ENCODE assay signal across 11 cellular contexts in the genomic region with DNA sequence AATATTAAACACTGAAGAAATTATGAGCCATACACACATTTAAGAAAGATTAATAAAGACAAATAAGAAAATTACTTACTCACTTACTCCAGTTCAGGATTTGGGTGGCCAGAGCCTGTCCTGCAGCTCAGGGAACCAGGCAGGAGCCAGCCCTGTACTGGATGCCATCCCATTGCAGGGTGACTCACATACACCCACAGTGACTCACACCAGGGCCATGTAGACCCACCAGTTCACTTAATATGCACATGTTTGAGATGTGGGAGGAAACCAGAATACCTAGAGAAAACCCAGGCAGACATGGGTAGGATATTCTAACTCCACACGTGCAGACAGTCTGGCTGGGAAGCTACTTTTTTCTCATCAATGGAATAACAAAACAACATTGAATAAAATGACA. TPM values are rescaled to one million over a fixed set of nuclear protein-coding genes. Genes with fewer than 3 reads are reported as not detected.
DNase-seq lines count a peak whose midpoint lies in the region; ATAC-seq, FAIRE-seq and TF ChIP-seq lines count a peak whose summit lies in the region.
"Had no signal": no experiment of that assay in that cellular context is flagged by ENCODE, and none has a peak within 500 bp of the region (broad histone marks: within the 10 kb centered on the region; RNA-seq: fewer than 3 reads in every experiment).

No MANE protein-coding gene starts in this region.

- no peak overlapping the region for H3K27ac ChIP-seq in small intestine (ENCODE audit: low read depth in 1 of 2, low read length in 1 of 2)
- H3K27ac ChIP-seq: breast epithelium had no signal

- no peak overlapping the region for H3K27ac Mint-ChIP-seq in CD14-positive monocyte
- H3K27ac Mint-ChIP-seq: T-helper 2 cell treated with Interferon-gamma antibody and Interleukin-4, amounts not matched to agents 5 μg/mL and 100 μg/mL, for 36 hours had no signal

- H3K36me3 Mint-ChIP-seq in CD14-positive monocyte = no peaks in the 10 kb centered on the region

- H3K27me3 ChIP-seq in small intestine (ENCODE audit: control insufficient read depth in 2 of 2, insufficient read depth in 2 of 2, low read length in 2 of 2) = peaks cover 0 to 2% of the 10 kb centered on the region in 2 donors
- H3K27me3 ChIP-seq: breast epithelium had no signal

- H3K9me3 ChIP-seq in small intestine (ENCODE audit: control insufficient read depth, low read depth) = no peaks in the 10 kb centered on the region
- H3K9me3 ChIP-seq: breast epithelium had no signal

- H3K4me1 Mint-ChIP-seq in CD14-positive monocyte = peaks cover 46% of the 10 kb centered on the region

- H3K4me1 ChIP-seq in small intestine (ENCODE audit: control insufficient read depth in 2 of 2, insufficient read depth in 1 of 2, low read depth in 1 of 2, low read length in 1 of 2) = no peaks in the 10 kb centered on the region
- H3K4me1 ChIP-seq: breast epithelium had no signal

- no peaks in the 10 kb centered on the region for H3K36me3 ChIP-seq in small intestine (ENCODE audit: control insufficient read depth in 2 of 2, insufficient read depth in 2 of 2, low read length in 2 of 2)
- H3K36me3 ChIP-seq: breast epithelium had no signal

- TF ChIP-seq CTCF in CD14-positive monocyte (IDR thresholded peaks at IDR 0.05) (no peak), astrocyte of the spinal cord (IDR thresholded peaks at IDR 0.05; ENCODE audit: low read depth, low read length) (no peak)

- in situ Hi-C loops in astrocyte of the spinal cord (cut with HindIII; ENCODE audit: low sequenced_read_pairs) = no loop called here
- in situ Hi-C loops in G401 (cut with HindIII; ENCODE audit: low sequenced_read_pairs) = no loop called here

- H3K4me3 ChIP-seq in astrocyte of the spinal cord (ENCODE audit: low read depth, low read length) (no peak overlapping the region), small intestine (ENCODE audit: low read depth in 1 of 2, low read length in 2 of 2) (no peak overlapping the region)
- H3K4me3 ChIP-seq: breast epithelium had no signal

- WGBS in small intestine, 3 donors = 81 to 88% (median 83%) methylated on average over 1 of the region's 1 CpG

- H3K27me3 Mint-ChIP-seq in CD14-positive monocyte (ENCODE audit: low read depth in 3 of 3) = peaks cover 0 to 2% (median 0%) of the 10 kb centered on the region in 3 donors

- peaks cover 0 to 2% (median 0%) of the 10 kb centered on the region in 7 donors for H3K9me3 Mint-ChIP-seq in CD14-positive monocyte
- H3K9me3 Mint-ChIP-seq: T-helper 2 cell treated with Interferon-gamma antibody and Interleukin-4, amounts not matched to agents 5 μg/mL and 100 μg/mL, for 36 hours had no signal

- ATAC-seq in HG02759 (IDR thresholded peaks at IDR 0.05; ENCODE audit: unreplicated experiment) = no peak

- FAIRE-seq in small intestine (lab: Jason Lieb, UNC) = no peak

- intact Hi-C loops in CD14-positive monocyte (cut with micrococcal nuclease) = no loop called here

- DNase-seq in CD14-positive monocyte (ENCODE audit: low spot score) = peak; percentile 57
- DNase-seq in HS-5 (ENCODE audit: low read depth) = peak; percentile 80
- peak; percentile 85 for DNase-seq in astrocyte of the spinal cord (ENCODE audit: low read depth, low spot score)
- peak; percentile 81 for DNase-seq in myocyte (ENCODE audit: low read depth)
- DNase-seq in small intestine = no peak
- no peak for DNase-seq in G401 (ENCODE audit: low spot score)
- DNase-seq in GM19240 (ENCODE audit: insufficient read length, low spot score) = no peak
- DNase-seq: NCI-H1694 treated with DMSO at 0.1 percent for 48 hours had no signal

- H3K4me3 Mint-ChIP-seq in CD14-positive monocyte = no peak overlapping the region
- H3K4me3 Mint-ChIP-seq: T-helper 2 cell treated with Interferon-gamma antibody and Interleukin-4, amounts not matched to agents 5 μg/mL and 100 μg/mL, for 36 hours had no signal

RNA-seq across cellular contexts. Expression of a gene that starts 49.6 kb away (rescaled TPM):
- 10 to 100 TPM in 1 of 2 donors, 1 to 10 TPM in 1; 6.8 to 10.9 TPM for polyA plus RNA-seq in CD14-positive monocyte
- 5.1 and 7.8 TPM in 2 replicates for total RNA-seq in myocyte
- 1.7 TPM for polyA plus RNA-seq in myocyte (2012)
- polyA plus RNA-seq in small intestine = 1 to 10 TPM in 1 of 3 donors, under 1 TPM in 1, not detected in 1; 0.54 to 1.5 TPM
- not detected in 2 replicates for total RNA-seq in G401 (2014; rRNA removed; shearing (Covaris generic))

Comparison
In these comparisons a context has a peak if more than half of its experiments do, and no peak if none do; other contexts are left out.
1. DNase-seq: peak in CD14-positive monocyte (single experiment), HS-5 (single experiment), astrocyte of the spinal cord (single experiment) and myocyte (single experiment); none in small intestine (single experiment), G401 (single experiment) and GM19240 (single experiment).